8 cellular contexts compared by ENCODE assay signal in the genomic region with DNA sequence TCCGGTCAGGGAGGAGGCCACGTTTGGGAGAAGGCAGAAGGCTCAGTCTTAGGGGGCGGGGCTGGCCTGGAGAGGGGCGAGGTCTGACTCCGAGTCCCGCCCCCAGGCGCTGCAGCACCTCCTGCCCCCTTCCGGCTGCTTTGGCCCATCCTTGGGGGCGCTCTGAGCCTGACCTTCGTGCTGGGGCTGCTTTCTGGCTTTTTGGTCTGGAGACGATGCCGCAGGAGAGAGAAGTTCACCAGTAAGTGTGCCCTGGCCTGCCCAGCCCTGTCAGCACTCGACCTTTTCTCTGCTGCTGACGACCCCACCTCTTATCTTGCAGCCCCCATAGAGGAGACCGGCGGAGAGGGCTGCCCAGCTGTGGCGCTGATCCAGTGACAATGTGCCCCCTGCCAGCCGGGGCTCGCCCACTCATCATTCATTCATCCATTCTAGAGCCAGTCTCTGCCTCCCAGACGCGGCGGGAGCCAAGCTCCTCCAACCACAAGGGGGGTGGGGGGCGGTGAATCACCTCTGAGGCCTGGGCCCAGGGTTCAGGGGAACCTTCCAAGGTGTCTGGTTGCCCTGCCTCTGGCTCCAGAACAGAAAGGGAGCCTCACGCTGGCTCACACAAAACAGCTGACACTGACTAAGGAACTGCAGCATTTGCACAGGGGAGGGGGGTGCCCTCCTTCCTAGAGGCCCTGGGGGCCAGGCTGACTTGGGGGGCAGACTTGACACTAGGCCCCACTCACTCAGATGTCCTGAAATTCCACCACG. TPM values are rescaled to one million over a fixed set of nuclear protein-coding genes. Genes with fewer than 3 reads are reported as not detected.
A peak's percentile ranks its signal among the peaks of the same experiment; 100 is the strongest.
DNase-seq lines count a peak whose midpoint lies in the region; ATAC-seq and TF ChIP-seq lines count a peak whose summit lies in the region.

No MANE protein-coding gene starts in this region.

- peaks cover 0 to 59% (median 55%) of the 10 kb centered on the region in 11 experiments; a peak in 19 of 22 replicates for H4K20me1 ChIP-seq in BLaER1 treated with 17β-estradiol and CSF1 and Interleukin-3, amounts not matched to agents 10 nM and 100 nM
- no peaks in the 10 kb centered on the region for H4K20me1 ChIP-seq in neural cell (ENCODE audit: insufficient read depth)

- peaks cover 49 to 68% (median 63%) of the 10 kb centered on the region in 10 experiments for H3K4me1 ChIP-seq in BLaER1 treated with 17β-estradiol and CSF1 and Interleukin-3, amounts not matched to agents 10 nM and 100 nM
- H3K4me1 ChIP-seq in stomach, result peaks cover 38 to 81% (median 75%) of the 10 kb centered on the region in 4 donors

- H3K9me3 Mint-ChIP-seq in HFFc6, result peaks cover 11% of the 10 kb centered on the region
- no peaks in the 10 kb centered on the region for H3K9me3 Mint-ChIP-seq in activated T-helper 17 cell treated with anti-CD3 and anti-CD28 coated beads, Interleukin-2, amount 50 U/mL, for 72 hours

- H3K27ac ChIP-seq in BLaER1 treated with 17β-estradiol and CSF1 and Interleukin-3, amounts not matched to agents 10 nM and 100 nM, result peak overlapping the region in 10 of 11 experiments; percentile 10 to 96 (median 40); a peak in 15 of 22 replicates
- H3K27ac ChIP-seq in neural cell (ENCODE audit: low read length) (no peak overlapping the region), stomach (peak overlapping the region; percentile 97 to 99 (median 98))

- WGBS in stomach, 5 donors, result 8 to 14% (median 12%) methylated on average over 22 to 25 of the region's 25 CpGs

- peak overlapping the region in 10 of 11 experiments; percentile 72 to 99 (median 82); a peak in 21 of 22 replicates for H3K9ac ChIP-seq in BLaER1 treated with 17β-estradiol and CSF1 and Interleukin-3, amounts not matched to agents 10 nM and 100 nM
- H3K9ac ChIP-seq in neural cell (ENCODE audit: low read length), result no peak overlapping the region

- H2AFZ ChIP-seq in neural cell (ENCODE audit: low read depth, low read length), result no peak overlapping the region

- peak; percentile 46 for ATAC-seq in activated T-helper 17 cell treated with anti-CD3 and anti-CD28 coated beads, Interleukin-2, amount 50 U/mL, for 72 hours (replicated peaks)
- no peak for ATAC-seq in HG03095 (IDR thresholded peaks at IDR 0.05; ENCODE audit: unreplicated experiment)

- peaks cover 42% of the 10 kb centered on the region for H3K36me3 Mint-ChIP-seq in HFFc6 (ENCODE audit: low read depth)
- peaks cover 49% of the 10 kb centered on the region for H3K36me3 Mint-ChIP-seq in activated T-helper 17 cell treated with anti-CD3 and anti-CD28 coated beads, Interleukin-2, amount 50 U/mL, for 72 hours (ENCODE audit: low read depth)

- H3K4me3 Mint-ChIP-seq in HFFc6, result peak overlapping the region; percentile 99
- peak overlapping the region; percentile 82 for H3K4me3 Mint-ChIP-seq in activated T-helper 17 cell treated with anti-CD3 and anti-CD28 coated beads, Interleukin-2, amount 50 U/mL, for 72 hours

- H3F3A ChIP-seq in neural cell (ENCODE audit: insufficient read depth, low read length, poor library complexity, severe bottlenecking), result no peaks in the 10 kb centered on the region

- peak; percentile 66; the same call in 1 of the 2 replicates for TF ChIP-seq CTCF in HFFc6 (IDR thresholded peaks at IDR 0.05)
- TF ChIP-seq CTCF in neural cell (IDR thresholded peaks at IDR 0.05; ENCODE audit: poor library complexity, severe bottlenecking), result no peak
- TF ChIP-seq CTCF in stomach (IDR thresholded peaks at IDR 0.05), result peak in 3 of 7 experiments; percentile 9 to 21 (median 16)

- no peaks in the 10 kb centered on the region for H3K9me2 ChIP-seq in neural cell (ENCODE audit: insufficient read depth, low read length)

- H3K4me2 ChIP-seq in BLaER1 treated with 17β-estradiol and CSF1 and Interleukin-3, amounts not matched to agents 10 nM and 100 nM, result peak overlapping the region; percentile 95 to 100 (median 99)
- H3K4me2 ChIP-seq in neural cell (ENCODE audit: low read length), result no peak overlapping the region

- H3K79me2 ChIP-seq in neural cell (replicated peaks; ENCODE audit: insufficient read depth, low read length), result no peaks in the 10 kb centered on the region

- H3K27me3 ChIP-seq in BLaER1 treated with 17β-estradiol and CSF1 and Interleukin-3, amounts not matched to agents 10 nM and 100 nM, result peaks cover 4 to 40% (median 33%) of the 10 kb centered on the region in 11 experiments; a peak in 15 of 22 replicates
- H3K27me3 ChIP-seq in neural cell (ENCODE audit: insufficient read depth, low read depth, low read length) (peaks cover 38% of the 10 kb centered on the region), stomach (peaks cover 0 to 27% (median 20%) of the 10 kb centered on the region in 3 donors)

- H3K4me1 Mint-ChIP-seq in HFFc6 (ENCODE audit: low read depth), result peaks cover 33% of the 10 kb centered on the region
- H3K4me1 Mint-ChIP-seq in activated T-helper 17 cell treated with anti-CD3 and anti-CD28 coated beads, Interleukin-2, amount 50 U/mL, for 72 hours, result peaks cover 23% of the 10 kb centered on the region

- no peaks in the 10 kb centered on the region for H3K9me3 ChIP-seq in BLaER1 treated with 17β-estradiol and CSF1 and Interleukin-3, amounts not matched to agents 10 nM and 100 nM (replicated peaks in 1 of 11)
- no peaks in the 10 kb centered on the region for H3K9me3 ChIP-seq in neural cell (ENCODE audit: low read length)
- H3K9me3 ChIP-seq in stomach, result no peaks in the 10 kb centered on the region

- peaks cover 12 to 18% (median 13%) of the 10 kb centered on the region in 11 experiments for H3K36me3 ChIP-seq in BLaER1 treated with 17β-estradiol and CSF1 and Interleukin-3, amounts not matched to agents 10 nM and 100 nM
- H3K36me3 ChIP-seq in neural cell (ENCODE audit: insufficient read depth, low read length), result no peaks in the 10 kb centered on the region
- H3K36me3 ChIP-seq in stomach, result peaks cover 8 to 13% (median 10%) of the 10 kb centered on the region in 4 donors

- no peak for TF ChIP-seq RAD21 in neural cell (conservative IDR thresholded peaks at IDR 0.05)

- TF ChIP-seq POLR2A in stomach (IDR thresholded peaks at IDR 0.05), result no peak

- peak; percentile 95 for DNase-seq in HFFc6
- peak; percentile 95 for DNase-seq in RPMI7951 (ENCODE audit: low read depth)
- peak; percentile 88 for DNase-seq in fibroblast of peridontal ligament (ENCODE audit: extremely low read depth)
- DNase-seq in stomach, result peak; percentile 80

- TF ChIP-seq EP300 in neural cell (conservative IDR thresholded peaks at IDR 0.05; ENCODE audit: poor library complexity, severe bottlenecking) (no peak), stomach (IDR thresholded peaks at IDR 0.05) (no peak)

- H3K4me3 ChIP-seq in BLaER1 treated with 17β-estradiol and CSF1 and Interleukin-3, amounts not matched to agents 10 nM and 100 nM, result peak overlapping the region; percentile 58 to 82 (median 72); a peak in 19 of 20 replicates
- H3K4me3 ChIP-seq in neural cell (ENCODE audit: low read length), result peak overlapping the region; percentile 53
- H3K4me3 ChIP-seq in stomach, result peak overlapping the region; percentile 63 to 85 (median 72)

- H3K27ac Mint-ChIP-seq in HFFc6, result peak overlapping the region; percentile 98
- peak overlapping the region; percentile 90 for H3K27ac Mint-ChIP-seq in activated T-helper 17 cell treated with anti-CD3 and anti-CD28 coated beads, Interleukin-2, amount 50 U/mL, for 72 hours

- peaks cover 46% of the 10 kb centered on the region for H3K27me3 Mint-ChIP-seq in HFFc6 (ENCODE audit: insufficient read depth)
- no peaks in the 10 kb centered on the region for H3K27me3 Mint-ChIP-seq in activated T-helper 17 cell treated with anti-CD3 and anti-CD28 coated beads, Interleukin-2, amount 50 U/mL, for 72 hours

- intact Hi-C loops in stomach (cut with DNase I; ENCODE audit: low total_unique reads), result no loop called here

RNA-seq across cellular contexts. Expression of a gene that starts 1.5 kb away (rescaled TPM):
- total RNA-seq in HFFc6 (2021; fragmentation: NEBNext Ultra II Directional; extraction: Animal tissue kit (Norgen Biotek cat#: 25700)), result 100 to 1,000 TPM; 392 to 451 (median 429) TPM
- 184 and 304 TPM in 2 replicates for total RNA-seq in RPMI7951 (2014; rRNA removed; shearing (Covaris generic))
- total RNA-seq in activated T-helper 17 cell treated with anti-CD3 and anti-CD28 coated beads, Interleukin-2, amount 50 U/mL, for 72 hours, result 10 to 100 TPM in 1 of 2 donors, 1 to 10 TPM in 1; 9.7 to 11.9 TPM
- polyA plus RNA-seq in neural cell, result 2.0 and 2.3 TPM in 2 replicates
- polyA minus RNA-seq in neural cell, result 0.97 TPM in 1 of 2 replicates, not detected in the other
- 100 to 1,000 TPM in 2 of 5 donors, 10 to 100 TPM in 2, 1 to 10 TPM in 1; 1.8 to 134 (median 77.2) TPM for total RNA-seq in stomach
- 100 to 1,000 TPM in 1 of 3 donors, 10 to 100 TPM in 2; 20.3 to 117 (median 25.8) TPM for polyA plus RNA-seq in stomach

RNA-seq across cellular contexts. Expression of a gene that starts 2.1 kb away (rescaled TPM):
- total RNA-seq in HFFc6 (2021; fragmentation: NEBNext Ultra II Directional; extraction: Animal tissue kit (Norgen Biotek cat#: 25700)), result 10 to 100 TPM; 54.6 to 90.3 (median 83.2) TPM
- 21.7 and 38.6 TPM in 2 replicates for total RNA-seq in RPMI7951 (2014; rRNA removed; shearing (Covaris generic))
- total RNA-seq in activated T-helper 17 cell treated with anti-CD3 and anti-CD28 coated beads, Interleukin-2, amount 50 U/mL, for 72 hours, result 10 to 100 TPM; 28.2 to 46.0 TPM
- 19.0 and 23.7 TPM in 2 replicates for polyA plus RNA-seq in neural cell
- 6.3 and 7.1 TPM in 2 replicates for polyA minus RNA-seq in neural cell
- total RNA-seq in stomach, result 10 to 100 TPM; 11.0 to 94.7 (median 21.7) TPM
- 100 to 1,000 TPM in 2 of 3 donors, 10 to 100 TPM in 1; 71.7 to 128 (median 102) TPM for polyA plus RNA-seq in stomach

RNA-seq across cellular contexts. Expression of a gene that starts 2.2 kb away (rescaled TPM):
- total RNA-seq in HFFc6 (2021; fragmentation: NEBNext Ultra II Directional; extraction: Animal tissue kit (Norgen Biotek cat#: 25700)), result 10 to 100 TPM; 18.2 to 21.6 (median 19.9) TPM
- 16.1 and 20.8 TPM in 2 replicates for total RNA-seq in RPMI7951 (2014; rRNA removed; shearing (Covaris generic))
- total RNA-seq in activated T-helper 17 cell treated with anti-CD3 and anti-CD28 coated beads, Interleukin-2, amount 50 U/mL, for 72 hours, result 10 to 100 TPM; 49.8 to 68.1 TPM
- polyA plus RNA-seq in neural cell (11.4 and 23.0 TPM in 2 replicates), stomach (10 to 100 TPM; 15.3 to 39.0 (median 32.8) TPM)
- 5.1 and 5.7 TPM in 2 replicates for polyA minus RNA-seq in neural cell
- 10 to 100 TPM in 4 of 5 donors, not detected in 1; 10.5 to 97.9 (median 22.2) TPM for total RNA-seq in stomach

RNA-seq across cellular contexts. Expression of a gene that starts 3.6 kb away (rescaled TPM):
- under 1 TPM in 1 of 6 experiments, not detected in 5; 0.21 TPM for total RNA-seq in HFFc6 (2021; fragmentation: NEBNext Ultra II Directional; extraction: Animal tissue kit (Norgen Biotek cat#: 25700))
- total RNA-seq in RPMI7951 (2014; rRNA removed; shearing (Covaris generic)), result not detected in 2 replicates
- total RNA-seq in activated T-helper 17 cell treated with anti-CD3 and anti-CD28 coated beads, Interleukin-2, amount 50 U/mL, for 72 hours, result not detected
- 1.1 TPM in 1 of 2 replicates, not detected in the other for polyA plus RNA-seq in neural cell
- polyA minus RNA-seq in neural cell, result not detected in 2 replicates
- total RNA-seq in stomach, result not detected
- not detected for polyA plus RNA-seq in stomach

RNA-seq across cellular contexts. Expression of a gene that starts 8.9 kb away (rescaled TPM):
- not detected for total RNA-seq in HFFc6 (2021; fragmentation: NEBNext Ultra II Directional; extraction: Animal tissue kit (Norgen Biotek cat#: 25700))
- total RNA-seq in RPMI7951 (2014; rRNA removed; shearing (Covaris generic)), result not detected in 2 replicates
- under 1 TPM in 1 of 2 donors, not detected in 1; 0.15 TPM for total RNA-seq in activated T-helper 17 cell treated with anti-CD3 and anti-CD28 coated beads, Interleukin-2, amount 50 U/mL, for 72 hours
- polyA plus RNA-seq in neural cell (not detected in 2 replicates), stomach (under 1 TPM in 2 of 3 donors, not detected in 1; 0.28 to 0.31 TPM)
- not detected in 2 replicates for polyA minus RNA-seq in neural cell
- total RNA-seq in stomach, result not detected
